ENCODE assay signal across 23 cellular contexts in the genomic region with DNA sequence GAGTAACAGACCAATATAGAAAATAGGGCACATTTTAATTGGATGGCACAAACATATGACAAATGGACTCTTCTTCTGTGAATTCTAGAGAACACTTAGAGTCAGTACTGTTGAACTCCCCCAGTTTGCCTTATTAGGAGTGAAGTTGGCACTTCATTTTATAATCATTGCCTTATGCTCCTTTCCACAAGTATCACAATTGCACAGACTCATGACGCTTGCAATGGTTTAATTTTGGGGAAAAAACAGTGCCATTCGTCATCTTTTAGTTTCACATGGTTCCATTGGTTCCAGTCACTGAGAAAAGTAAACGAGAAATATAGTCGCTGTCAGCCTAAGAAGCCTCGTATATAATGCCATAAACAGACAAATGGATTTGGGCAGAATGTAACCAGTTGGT.
A peak's percentile ranks its signal among the peaks of the same experiment; 100 is the strongest.
DNase-seq lines count a peak whose midpoint lies in the region; ATAC-seq and TF ChIP-seq lines count a peak whose summit lies in the region.
"Had no signal": no experiment of that assay in that cellular context is flagged by ENCODE, and none has a peak within 500 bp of the region (broad histone marks: within the 10 kb centered on the region; RNA-seq: fewer than 3 reads in every experiment).

No MANE protein-coding gene starts in this region.

- peak overlapping the region; percentile 55 for H3K27ac ChIP-seq in GM23248
- H3K27ac ChIP-seq: 22Rv1, HL-60, SJSA1 had no signal

- peak overlapping the region; percentile 18; the same call in 1 of the 2 replicates for H2AFZ ChIP-seq in GM23248

- H3K4me3 ChIP-seq in AG09309 (ENCODE audit: control insufficient read depth, low read depth, low read length) (no peak overlapping the region), GM23248 (peak overlapping the region; percentile 4; the same call in 1 of the 2 replicates)
- H3K4me3 ChIP-seq: SJSA1 had no signal

- no peaks in the 10 kb centered on the region for H3K27me3 ChIP-seq in GM23248 (replicated peaks; ENCODE audit: insufficient read depth)
- H3K27me3 ChIP-seq: BE2C, SJSA1 had no signal

- no peaks in the 10 kb centered on the region for H3K36me3 ChIP-seq in GM23248 (ENCODE audit: low read depth)
- H3K36me3 ChIP-seq: BE2C, SJSA1 had no signal

- H3K4me2 ChIP-seq in GM23248 (ENCODE audit: unreplicated experiment) = peak overlapping the region; percentile 38

- 11 to 13% methylated on average over 5 of the region's 5 CpGs for WGBS in GM23248 (ENCODE audit: low coverage in 1 of 2, low lambda C conversion rate in 2 of 2, missing lambda C conversion rate in 2 of 2), 2 experiments

- H3K4me1 ChIP-seq in GM23248 (ENCODE audit: insufficient read depth) = peaks cover 13% of the 10 kb centered on the region
- H3K4me1 ChIP-seq: SJSA1 had no signal

- H3K9ac ChIP-seq in GM23248 = peak overlapping the region; percentile 31; the same call in 1 of the 2 replicates

- in situ Hi-C loops in GM23248 (cut with MboI) = no loop called here

- no peak for TF ChIP-seq CTCF in AG09309 (IDR thresholded peaks at IDR 0.05; ENCODE audit: control insufficient read depth, insufficient read depth, low read depth, low read length, missing control alignments)

- no peaks in the 10 kb centered on the region for H3F3A ChIP-seq in GM23248 (ENCODE audit: insufficient read depth)

- DNase-seq in DMS 273 (lab: John Stamatoyannopoulos, UW; ENCODE audit: unreplicated experiment) (peak; percentile 14), DMS 273 treated with DMSO at 0.1 percent for 48 hours (lab: John Stamatoyannopoulos, UW) (no peak), AG09309 (ENCODE audit: low read depth) (peak; percentile 25), GM23248 (peak; percentile 82), fibroblast of peridontal ligament (ENCODE audit: extremely low read depth) (peak; percentile 91), NCI-H2171 (lab: John Stamatoyannopoulos, UW) (no peak)
- no peak for DNase-seq in activated effector memory CD4-positive, alpha-beta T cell treated with anti-CD3 and anti-CD28 coated beads, Interleukin-2, amount 50 U/mL, for 16 hours
- DNase-seq: BE2C, Calu3, HCEC 1CT, NCI-H1092, NCI-H1436, NCI-H2029 treated with DMSO at 0.1 percent for 48 hours, NCI-H226, NCI-H524 treated with DMSO at 0.1 percent for 48 hours, NCI-H82, Right ventricle myocardium superior, RPMI8226, T-cell had no signal

- H3K9me2 ChIP-seq in GM23248 (ENCODE audit: insufficient read depth) = no peaks in the 10 kb centered on the region

- H3K9me3 ChIP-seq in GM23248 (ENCODE audit: low read depth) = no peaks in the 10 kb centered on the region
- H3K9me3 ChIP-seq: BE2C, SJSA1 had no signal

- ATAC-seq in activated CD4-positive, CD25-positive, alpha-beta regulatory T cell treated with anti-CD3 and anti-CD28 coated beads, Interleukin-2, amount 50 U/mL, for 24 hours = no peak
- ATAC-seq: T-cell had no signal

- no peaks in the 10 kb centered on the region for H4K20me1 ChIP-seq in GM23248 (ENCODE audit: insufficient read depth)

- H3K79me2 ChIP-seq in GM23248 (ENCODE audit: insufficient read depth) = no peaks in the 10 kb centered on the region

Comparison
In these comparisons a context has a peak if more than half of its experiments do, and no peak if none do; other contexts are left out.
1. DNase-seq: peak in DMS 273 (single experiment), AG09309 (single experiment), GM23248 (single experiment) and fibroblast of peridontal ligament (single experiment); none in DMS 273 treated with DMSO at 0.1 percent for 48 hours (single experiment), activated effector memory CD4-positive, alpha-beta T cell treated with anti-CD3 and anti-CD28 coated beads, Interleukin-2, amount 50 U/mL, for 16 hours (single experiment) and NCI-H2171 (single experiment).